Comparison of ENCODE assay signal across 11 cellular contexts in the genomic region with DNA sequence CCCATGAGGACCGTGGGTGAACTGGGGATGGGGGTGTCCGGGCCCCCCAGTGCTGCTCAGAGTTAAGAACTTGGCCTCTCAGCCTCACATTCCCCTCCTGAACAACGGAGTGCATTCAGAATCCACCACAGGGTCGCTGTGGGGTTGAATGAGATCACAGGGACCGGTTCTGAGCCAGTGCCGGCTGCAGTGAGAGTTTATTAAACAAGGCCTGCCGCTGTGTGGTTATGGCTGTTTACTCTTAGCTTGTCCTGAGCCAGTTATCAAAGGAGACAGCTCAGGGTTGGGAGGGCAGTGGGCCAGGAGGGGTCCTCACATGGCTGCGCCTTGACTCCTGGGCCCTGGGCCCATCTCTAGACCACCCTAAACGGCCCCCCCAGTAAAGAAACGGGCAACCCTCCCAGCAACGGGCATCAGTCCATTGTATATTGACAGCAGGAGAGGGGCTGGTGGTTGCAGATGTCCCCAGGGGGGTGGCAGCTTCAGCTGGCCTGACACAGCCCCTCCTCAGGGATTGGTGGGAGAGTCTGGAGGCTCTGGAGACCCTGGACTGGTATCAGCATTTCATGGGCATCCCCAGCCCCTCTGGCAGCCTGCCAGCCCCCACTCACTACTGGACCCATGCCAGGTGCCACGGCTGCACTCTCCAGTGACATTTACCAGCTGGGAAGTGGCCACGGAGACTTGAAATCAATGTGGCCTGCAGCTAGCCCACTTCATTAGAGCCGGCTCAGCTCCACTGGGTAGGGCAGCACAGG. TPM values are rescaled to one million over a fixed set of nuclear protein-coding genes. Genes with fewer than 3 reads are reported as not detected.
DNase-seq lines count a peak whose midpoint lies in the region; ATAC-seq and TF ChIP-seq lines count a peak whose summit lies in the region.
"Had no signal": no experiment of that assay in that cellular context is flagged by ENCODE, and none has a peak within 500 bp of the region (broad histone marks: within the 10 kb centered on the region; RNA-seq: fewer than 3 reads in every experiment).

No MANE protein-coding gene starts in this region.

- no peak for TF ChIP-seq CTCF in AG10803 (conservative IDR thresholded peaks at IDR 0.05; ENCODE audit: low read length)
- no peak for TF ChIP-seq CTCF in HFFc6 (IDR thresholded peaks at IDR 0.05)
- TF ChIP-seq CTCF in left lung (IDR thresholded peaks at IDR 0.05), result no peak
- TF ChIP-seq CTCF in chondrocyte (IDR thresholded peaks at IDR 0.05), result no peak

- H3K4me3 Mint-ChIP-seq in HFFc6, result no peak overlapping the region
- no peak overlapping the region for H3K4me3 Mint-ChIP-seq in chondrocyte (ENCODE audit: unreplicated experiment)
- H3K4me3 Mint-ChIP-seq: activated naive CD8-positive, alpha-beta T cell; T-helper 1 cell treated with Interleukin-12 subunit alpha and Interleukin-12 subunit beta and Interleukin-4 antibody, amounts not matched to agents 30 μg/mL and 1 μg/mL, for 36 hours had no signal

- intact Hi-C loops in left lung (cut with DNase I), result no loop called here

- no peaks in the 10 kb centered on the region for H3K9me3 ChIP-seq in left lung
- H3K9me3 ChIP-seq: vagina had no signal

- H3K9me3 Mint-ChIP-seq in HFFc6, result no peaks in the 10 kb centered on the region
- H3K9me3 Mint-ChIP-seq in chondrocyte (ENCODE audit: low read depth), result no peaks in the 10 kb centered on the region
- H3K9me3 Mint-ChIP-seq: T-helper 1 cell treated with Interleukin-12 subunit alpha and Interleukin-12 subunit beta and Interleukin-4 antibody, amounts not matched to agents 30 μg/mL and 1 μg/mL, for 36 hours had no signal

- peak; percentile 23 for DNase-seq in AG10803 (ENCODE audit: low read depth)
- DNase-seq in HFFc6, result peak; percentile 35
- DNase-seq in amniotic epithelial cell (ENCODE audit: low read depth), result peak; percentile 42
- no peak for DNase-seq in left lung
- DNase-seq in stimulated activated CD4-positive, alpha-beta T cell treated with anti-CD3 and anti-CD28 coated beads, Interleukin-12 subunit alpha, Interleukin-12 subunit beta, amount 100 ng/mL, for 4 hours, result no peak
- DNase-seq in chondrocyte (ENCODE audit: low spot score), result no peak
- no peak for DNase-seq in activated CD4-positive, alpha-beta T cell treated with anti-CD3 and anti-CD28 coated beads, Interleukin-2, amount 50 U/mL, for 48 hours

- H3K27ac ChIP-seq in left lung, result no peak overlapping the region
- H3K27ac ChIP-seq: vagina had no signal

- H3K4me1 Mint-ChIP-seq in HFFc6 (ENCODE audit: low read depth) (peaks cover 26% of the 10 kb centered on the region), chondrocyte (ENCODE audit: low read depth) (no peaks in the 10 kb centered on the region)

- H3K27ac Mint-ChIP-seq in HFFc6 (no peak overlapping the region), chondrocyte (ENCODE audit: unreplicated experiment) (no peak overlapping the region)
- H3K27ac Mint-ChIP-seq: activated naive CD8-positive, alpha-beta T cell; T-helper 1 cell treated with Interleukin-12 subunit alpha and Interleukin-12 subunit beta and Interleukin-4 antibody, amounts not matched to agents 30 μg/mL and 1 μg/mL, for 36 hours had no signal

- H3K36me3 ChIP-seq in left lung, result no peaks in the 10 kb centered on the region
- H3K36me3 ChIP-seq: vagina had no signal

- peaks cover 35% of the 10 kb centered on the region for H3K27me3 Mint-ChIP-seq in HFFc6 (ENCODE audit: insufficient read depth)
- peaks cover 19% of the 10 kb centered on the region for H3K27me3 Mint-ChIP-seq in chondrocyte (ENCODE audit: low read depth)
- H3K27me3 Mint-ChIP-seq: activated naive CD8-positive, alpha-beta T cell had no signal

- peaks cover 7 to 33% of the 10 kb centered on the region in 2 donors for H3K4me1 ChIP-seq in left lung

- H3K36me3 Mint-ChIP-seq in HFFc6 (ENCODE audit: low read depth) (no peaks in the 10 kb centered on the region), chondrocyte (ENCODE audit: low read depth) (no peaks in the 10 kb centered on the region)
- H3K36me3 Mint-ChIP-seq: activated naive CD8-positive, alpha-beta T cell had no signal

- no peak overlapping the region for H3K4me3 ChIP-seq in AG10803 (ENCODE audit: low read length)
- H3K4me3 ChIP-seq in left lung, result no peak overlapping the region
- H3K4me3 ChIP-seq: vagina had no signal

- ATAC-seq in left lung, result peak; percentile 36
- no peak for ATAC-seq in HG02981 (IDR thresholded peaks at IDR 0.05; ENCODE audit: unreplicated experiment)

- peaks cover 0 to 66% of the 10 kb centered on the region in 2 donors for H3K27me3 ChIP-seq in left lung
- H3K27me3 ChIP-seq: vagina had no signal

RNA-seq across cellular contexts. Expression of a gene that starts 15.1 kb away (rescaled TPM):
- not detected for total RNA-seq in HFFc6 (2021; fragmentation: NEBNext Ultra II Directional; extraction: Animal tissue kit (Norgen Biotek cat#: 25700))
- not detected for total RNA-seq in left lung
- total RNA-seq in chondrocyte, result not detected in 3 replicates
- total RNA-seq: vagina had no signal

Comparison
In these comparisons a context has a peak if more than half of its experiments do, and no peak if none do; other contexts are left out.
1. DNase-seq: peak in AG10803 (single experiment), HFFc6 (single experiment) and amniotic epithelial cell (single experiment); none in left lung (0 of 2), stimulated activated CD4-positive, alpha-beta T cell treated with anti-CD3 and anti-CD28 coated beads, Interleukin-12 subunit alpha, Interleukin-12 subunit beta, amount 100 ng/mL, for 4 hours (single experiment), chondrocyte (single experiment) and activated CD4-positive, alpha-beta T cell treated with anti-CD3 and anti-CD28 coated beads, Interleukin-2, amount 50 U/mL, for 48 hours (0 of 2).